11 cellular contexts compared by ENCODE assay signal in genomic region chr18:57427429-57428181, GRCh38. TPM values are rescaled to one million over a fixed set of nuclear protein-coding genes. Genes with fewer than 3 reads are reported as not detected.
A peak's percentile ranks its signal among the peaks of the same experiment; 100 is the strongest.
DNase-seq lines count a peak whose midpoint lies in the region; ATAC-seq and TF ChIP-seq lines count a peak whose summit lies in the region.
"Had no signal": no experiment of that assay in that cellular context is flagged by ENCODE, and none has a peak within 500 bp of the region (broad histone marks: within the 10 kb centered on the region; RNA-seq: fewer than 3 reads in every experiment).

No MANE protein-coding gene starts in this region.

- peaks cover 14 to 48% of the 10 kb centered on the region in 2 donors for H3K27me3 ChIP-seq in body of pancreas

- H3K36me3 Mint-ChIP-seq in progenitor cell of endocrine pancreas (ENCODE audit: insufficient read depth) = no peaks in the 10 kb centered on the region
- peaks cover 2% of the 10 kb centered on the region for H3K36me3 Mint-ChIP-seq in T-helper 2 cell treated with Interferon-gamma antibody and Interleukin-4, amounts not matched to agents 5 μg/mL and 100 μg/mL, for 36 hours (ENCODE audit: low read depth)

- H3K9me3 Mint-ChIP-seq in progenitor cell of endocrine pancreas (ENCODE audit: low read depth) = no peaks in the 10 kb centered on the region
- peaks cover 6% of the 10 kb centered on the region for H3K9me3 Mint-ChIP-seq in T-helper 2 cell treated with Interferon-gamma antibody and Interleukin-4, amounts not matched to agents 5 μg/mL and 100 μg/mL, for 36 hours

- peak overlapping the region; percentile 65 for H3K4me3 Mint-ChIP-seq in progenitor cell of endocrine pancreas (ENCODE audit: low read depth)
- no peak overlapping the region for H3K4me3 Mint-ChIP-seq in T-helper 2 cell treated with Interferon-gamma antibody and Interleukin-4, amounts not matched to agents 5 μg/mL and 100 μg/mL, for 36 hours
- H3K4me3 Mint-ChIP-seq: CD4-positive, alpha-beta T cell had no signal

- ATAC-seq in body of pancreas = peak; percentile 33
- ATAC-seq in GM18520 (IDR thresholded peaks at IDR 0.05; ENCODE audit: unreplicated experiment) = no peak

- peaks cover 3% of the 10 kb centered on the region for H3K27me3 Mint-ChIP-seq in progenitor cell of endocrine pancreas
- peaks cover 56% of the 10 kb centered on the region for H3K27me3 Mint-ChIP-seq in T-helper 2 cell treated with Interferon-gamma antibody and Interleukin-4, amounts not matched to agents 5 μg/mL and 100 μg/mL, for 36 hours (ENCODE audit: low read depth)

- peaks cover 34% of the 10 kb centered on the region for H3K4me1 Mint-ChIP-seq in progenitor cell of endocrine pancreas (ENCODE audit: low read depth)
- peaks cover 6% of the 10 kb centered on the region for H3K4me1 Mint-ChIP-seq in T-helper 2 cell treated with Interferon-gamma antibody and Interleukin-4, amounts not matched to agents 5 μg/mL and 100 μg/mL, for 36 hours (ENCODE audit: low read depth)

- H3K27ac ChIP-seq in body of pancreas = no peak overlapping the region

- TF ChIP-seq CTCF in GM10248 (IDR thresholded peaks at IDR 0.05; ENCODE audit: control extremely low read depth, extremely low read depth, low read depth, missing control alignments) = no peak
- TF ChIP-seq CTCF in body of pancreas (IDR thresholded peaks at IDR 0.05) = no peak
- TF ChIP-seq CTCF in progenitor cell of endocrine pancreas (IDR thresholded peaks at IDR 0.05; ENCODE audit: unreplicated experiment) = no peak

- peaks cover 22% of the 10 kb centered on the region for H3K4me1 ChIP-seq in body of pancreas

- peak overlapping the region; percentile 95 for H3K27ac Mint-ChIP-seq in progenitor cell of endocrine pancreas
- no peak overlapping the region for H3K27ac Mint-ChIP-seq in T-helper 2 cell treated with Interferon-gamma antibody and Interleukin-4, amounts not matched to agents 5 μg/mL and 100 μg/mL, for 36 hours
- H3K27ac Mint-ChIP-seq: CD4-positive, alpha-beta T cell had no signal

- POLR2A ChIA-PET in GM10248 (lab: Yijun Ruan, JAX) = no interaction called here

- intact Hi-C loops in body of pancreas (cut with DNase I) = no loop called here

- CTCF ChIA-PET in GM10248 (lab: Yijun Ruan, JAX) = no interaction called here

- WGBS in body of pancreas, 2 donors = 12 to 46% methylated on average over 16 to 72 of the region's 78 CpGs

- peaks cover 0 to 10% (median 0%) of the 10 kb centered on the region in 3 donors for H3K9me3 ChIP-seq in body of pancreas

- H3K36me3 ChIP-seq in body of pancreas (replicated peaks in 1 of 2; ENCODE audit: insufficient read depth in 1 of 2, low read depth in 2 of 2) = no peaks in the 10 kb centered on the region

- DNase-seq in GM10248 (ENCODE audit: extremely low spot score) = peak; percentile 18
- DNase-seq in body of pancreas = no peak
- peak; percentile 73 for DNase-seq in iPS-NIHi7 (ENCODE audit: extremely low spot score)
- DNase-seq in progenitor cell of endocrine pancreas (ENCODE audit: low spot score, unreplicated experiment) = no peak
- no peak for DNase-seq in T-helper 2 cell treated with Interferon-gamma antibody and Interleukin-4, amounts not matched to agents 5 μg/mL and 100 μg/mL, for 36 hours (ENCODE audit: low spot score)
- DNase-seq in nucleus accumbens (lab: John Stamatoyannopoulos, UW) = no peak
- DNase-seq in NCI-H446 treated with DMSO at 0.1 percent for 48 hours (lab: John Stamatoyannopoulos, UW) = no peak
- DNase-seq: activated gamma-delta T cell; CD4-positive, alpha-beta T cell; NCI-H1417 treated with DMSO at 0.1 percent for 48 hours had no signal

- H3K4me3 ChIP-seq in body of pancreas = no peak overlapping the region

- no peak for TF ChIP-seq POLR2A in body of pancreas (IDR thresholded peaks at IDR 0.05)

RNA-seq across cellular contexts. Expression of gene ONECUT2, which starts 7.6 kb away (rescaled TPM):
- total RNA-seq in body of pancreas (1 to 10 TPM; 2.6 to 3.1 TPM), progenitor cell of endocrine pancreas (92.2 and 110 TPM in 2 replicates)
- total RNA-seq: CD4-positive, alpha-beta T cell had no signal

Comparison
In these comparisons a context has a peak if more than half of its experiments do, and no peak if none do; other contexts are left out.
1. DNase-seq: peak in GM10248 (single experiment) and iPS-NIHi7 (single experiment); none in body of pancreas (0 of 4), progenitor cell of endocrine pancreas (single experiment), T-helper 2 cell treated with Interferon-gamma antibody and Interleukin-4, amounts not matched to agents 5 μg/mL and 100 μg/mL, for 36 hours (single experiment), nucleus accumbens (0 of 56) and NCI-H446 treated with DMSO at 0.1 percent for 48 hours (single experiment).
2. RNA of gene ONECUT2, which starts 7.6 kb away (total RNA-seq): 92.2 to 110 TPM in progenitor cell of endocrine pancreas; 2.6 to 3.1 TPM in body of pancreas; every median in the first group is over 10 times any median in the second.